23 cellular contexts compared by ENCODE assay signal in genomic region chr4:7138223-7139166, GRCh38. TPM values are rescaled to one million over a fixed set of nuclear protein-coding genes. Genes with fewer than 3 reads are reported as not detected.
DNase-seq lines count a peak whose midpoint lies in the region; ATAC-seq and TF ChIP-seq lines count a peak whose summit lies in the region.
"Had no signal": no experiment of that assay in that cellular context is flagged by ENCODE, and none has a peak within 500 bp of the region (broad histone marks: within the 10 kb centered on the region; RNA-seq: fewer than 3 reads in every experiment).

No MANE protein-coding gene starts in this region.

- POLR2A ChIA-PET in HEK293 (lab: Yijun Ruan, JAX) = no interaction called here

- H3K36me3 Mint-ChIP-seq in neural progenitor cell = no peaks in the 10 kb centered on the region
- no peaks in the 10 kb centered on the region for H3K36me3 Mint-ChIP-seq in stimulated activated effector memory CD8-positive, alpha-beta T cell treated with anti-CD3 and anti-CD28 coated beads, Interleukin-12 subunit alpha, Interleukin-12 subunit beta, amount 100 ng/mL, for 72 hours
- H3K36me3 Mint-ChIP-seq: CD14-positive monocyte; CD8-positive, alpha-beta memory T cell had no signal

- peaks cover 8% of the 10 kb centered on the region for H3F3A ChIP-seq in neural progenitor cell (ENCODE audit: low read depth)

- H3K27me3 ChIP-seq in right atrium auricular region (no peaks in the 10 kb centered on the region), neural progenitor cell (no peaks in the 10 kb centered on the region), tibial nerve (no peaks in the 10 kb centered on the region)
- H3K27me3 ChIP-seq: BE2C; BLaER1 treated with 17β-estradiol and CSF1 and Interleukin-3, amounts not matched to agents 10 nM and 100 nM had no signal

- no peak overlapping the region for H3K4me2 ChIP-seq in neural progenitor cell
- H3K4me2 ChIP-seq: A549; BLaER1 treated with 17β-estradiol and CSF1 and Interleukin-3, amounts not matched to agents 10 nM and 100 nM had no signal

- TF ChIP-seq EP300 in tibial nerve (IDR thresholded peaks at IDR 0.05) = no peak

- H3K9ac ChIP-seq in neural progenitor cell = no peak overlapping the region
- H3K9ac ChIP-seq: BLaER1 treated with 17β-estradiol and CSF1 and Interleukin-3, amounts not matched to agents 10 nM and 100 nM had no signal

- ATAC-seq in Right ventricle myocardium inferior (no peak), esophagus mucosa (no peak)
- peak; percentile 9 for ATAC-seq in stimulated activated effector memory CD8-positive, alpha-beta T cell treated with anti-CD3 and anti-CD28 coated beads, Interleukin-12 subunit alpha, Interleukin-12 subunit beta, amount 100 ng/mL, for 72 hours
- ATAC-seq: GM12878 had no signal

- H3K4me3 Mint-ChIP-seq in neural progenitor cell = no peak overlapping the region
- no peak overlapping the region for H3K4me3 Mint-ChIP-seq in stimulated activated effector memory CD8-positive, alpha-beta T cell treated with anti-CD3 and anti-CD28 coated beads, Interleukin-12 subunit alpha, Interleukin-12 subunit beta, amount 100 ng/mL, for 72 hours
- H3K4me3 Mint-ChIP-seq: CD14-positive monocyte; CD4-positive, alpha-beta T cell; CD8-positive, alpha-beta memory T cell had no signal

- no peak overlapping the region for H2AFZ ChIP-seq in neural progenitor cell (replicated peaks)

- DNase-seq in Right ventricle myocardium inferior (ENCODE audit: missing footprints) (peak; percentile 54), right atrium auricular region (ENCODE audit: low spot score) (no peak), neural progenitor cell (ENCODE audit: low spot score) (no peak), tibial nerve (ENCODE audit: low spot score in 2 of 2) (no peak)
- DNase-seq in stimulated activated effector memory CD8-positive, alpha-beta T cell treated with anti-CD3 and anti-CD28 coated beads, Interleukin-12 subunit alpha, Interleukin-12 subunit beta, amount 100 ng/mL, for 72 hours (ENCODE audit: low spot score in 2 of 2) = no peak
- DNase-seq: 8988T; ACHN; AML-193; BE2C; CD4-positive, alpha-beta T cell; CD8-positive, alpha-beta memory T cell; DMS 273 treated with DMSO at 0.1 percent for 48 hours; DMS79; EL; GDM1; GOT3 had no signal

- TF ChIP-seq CTCF in right atrium auricular region (IDR thresholded peaks at IDR 0.05) (no peak), HEK293 (tag by site-specific recombination; IDR thresholded peaks at IDR 0.05) (no peak), neural progenitor cell (IDR thresholded peaks at IDR 0.05) (no peak), tibial nerve (IDR thresholded peaks at IDR 0.05) (no peak)

- TF ChIP-seq POLR2A in tibial nerve (IDR thresholded peaks at IDR 0.05) = no peak

- H3K4me3 ChIP-seq in right atrium auricular region = no peak overlapping the region
- no peak overlapping the region for H3K4me3 ChIP-seq in HEK293 (ENCODE audit: low read depth, low read length)
- H3K4me3 ChIP-seq in neural progenitor cell = no peak overlapping the region
- H3K4me3 ChIP-seq in tibial nerve = no peak overlapping the region
- H3K4me3 ChIP-seq: A549; BLaER1 treated with 17β-estradiol and CSF1 and Interleukin-3, amounts not matched to agents 10 nM and 100 nM; GM12878; HAP-1 had no signal

- intact Hi-C loops in Right ventricle myocardium inferior (cut with DNase I) = no loop called here

- H3K27ac ChIP-seq in right atrium auricular region (no peak overlapping the region), HEK293 (ENCODE audit: extremely low read depth, low read depth, low read length) (no peak overlapping the region), neural progenitor cell (no peak overlapping the region), tibial nerve (no peak overlapping the region)
- H3K27ac ChIP-seq: A549; BLaER1 treated with 17β-estradiol and CSF1 and Interleukin-3, amounts not matched to agents 10 nM and 100 nM had no signal

- H3K27me3 Mint-ChIP-seq in neural progenitor cell (ENCODE audit: insufficient read depth, low read depth) = peaks cover 10% of the 10 kb centered on the region

- no peaks in the 10 kb centered on the region for H3K9me3 Mint-ChIP-seq in neural progenitor cell
- H3K9me3 Mint-ChIP-seq in stimulated activated effector memory CD8-positive, alpha-beta T cell treated with anti-CD3 and anti-CD28 coated beads, Interleukin-12 subunit alpha, Interleukin-12 subunit beta, amount 100 ng/mL, for 72 hours = peaks cover 4% of the 10 kb centered on the region
- H3K9me3 Mint-ChIP-seq: CD4-positive, alpha-beta T cell had no signal

- H3K4me1 ChIP-seq in right atrium auricular region (peaks cover 0 to 6% of the 10 kb centered on the region in 2 donors), HEK293 (ENCODE audit: control insufficient read depth, insufficient read depth, low read length) (no peaks in the 10 kb centered on the region), neural progenitor cell (peaks cover 4% of the 10 kb centered on the region), tibial nerve (peaks cover 0 to 21% (median 4%) of the 10 kb centered on the region in 4 donors)
- H3K4me1 ChIP-seq: A549, BE2C, HAP-1 had no signal

- no peaks in the 10 kb centered on the region for H3K9me3 ChIP-seq in right atrium auricular region
- H3K9me3 ChIP-seq in HEK293 (ENCODE audit: control insufficient read depth, insufficient read depth, low read depth, low read length) = no peaks in the 10 kb centered on the region
- H3K9me3 ChIP-seq in neural progenitor cell (ENCODE audit: low read depth) = no peaks in the 10 kb centered on the region
- no peaks in the 10 kb centered on the region for H3K9me3 ChIP-seq in tibial nerve
- H3K9me3 ChIP-seq: A549; BE2C; BLaER1 treated with 17β-estradiol and CSF1 and Interleukin-3, amounts not matched to agents 10 nM and 100 nM; HAP-1 had no signal

- H3K79me2 ChIP-seq in neural progenitor cell (ENCODE audit: low read depth) = no peaks in the 10 kb centered on the region

- H3K27ac Mint-ChIP-seq in neural progenitor cell = peak overlapping the region; percentile 3
- H3K27ac Mint-ChIP-seq in stimulated activated effector memory CD8-positive, alpha-beta T cell treated with anti-CD3 and anti-CD28 coated beads, Interleukin-12 subunit alpha, Interleukin-12 subunit beta, amount 100 ng/mL, for 72 hours = no peak overlapping the region
- H3K27ac Mint-ChIP-seq: CD4-positive, alpha-beta T cell; CD8-positive, alpha-beta memory T cell had no signal

- H4K20me1 ChIP-seq in neural progenitor cell (ENCODE audit: low read depth) = no peaks in the 10 kb centered on the region

- CTCF ChIA-PET in HEK293 (lab: Yijun Ruan, JAX) = interaction anchor here (1.5 kb wide), 1 partner anchor 68 kb away, joined by 4 read pairs; no protein-coding TSS in a partner anchor

- H3K4me1 Mint-ChIP-seq in neural progenitor cell = peaks cover 25% of the 10 kb centered on the region
- no peaks in the 10 kb centered on the region for H3K4me1 Mint-ChIP-seq in stimulated activated effector memory CD8-positive, alpha-beta T cell treated with anti-CD3 and anti-CD28 coated beads, Interleukin-12 subunit alpha, Interleukin-12 subunit beta, amount 100 ng/mL, for 72 hours
- H3K4me1 Mint-ChIP-seq: CD14-positive monocyte; CD8-positive, alpha-beta memory T cell had no signal

- 88 to 90% methylated on average over 20 to 21 of the region's 21 CpGs for WGBS in tibial nerve, 2 donors

- H3K36me3 ChIP-seq in right atrium auricular region (no peaks in the 10 kb centered on the region), HEK293 (ENCODE audit: control insufficient read depth in 2 of 2, insufficient read depth in 1 of 2, low read length in 2 of 2) (no peaks in the 10 kb centered on the region), neural progenitor cell (no peaks in the 10 kb centered on the region), tibial nerve (no peaks in the 10 kb centered on the region)
- H3K36me3 ChIP-seq: BE2C; BLaER1 treated with 17β-estradiol and CSF1 and Interleukin-3, amounts not matched to agents 10 nM and 100 nM; HAP-1 had no signal

TF ChIP-seq in HEK293, 187 proteins besides CTCF, POLR2A, EP300 and RAD21:
- TF ChIP-seq MYNN (tag by site-specific recombination; IDR thresholded peaks at IDR 0.05; ENCODE audit: borderline replicate concordance) (no peak), ZNF138 (tag by site-specific recombination; IDR thresholded peaks at IDR 0.05; ENCODE audit: borderline replicate concordance) (no peak), ZBTB17 (tag by site-specific recombination; IDR thresholded peaks at IDR 0.05) (no peak), ZFHX2 (tag by site-specific recombination; conservative IDR thresholded peaks at IDR 0.05) (peak; percentile 19; the same call in 1 of the 2 replicates)

RNA-seq across cellular contexts. Expression of gene SORCS2, which starts 53.8 kb away (rescaled TPM):
- 1.1 TPM for total RNA-seq in Right ventricle myocardium inferior
- total RNA-seq in right atrium auricular region = 1 to 10 TPM; 1.5 to 1.7 TPM
- total RNA-seq in neural progenitor cell (ENCODE audit: low replicate concordance) = 5.2 and 12.9 TPM in 2 replicates
- 10 to 100 TPM; 15.6 to 48.9 (median 38.3) TPM for total RNA-seq in tibial nerve
- total RNA-seq in esophagus mucosa = 5.0 TPM
- total RNA-seq: CD4-positive, alpha-beta T cell; CD8-positive, alpha-beta memory T cell had no signal
